1 cellular context compared by ENCODE assay signal in the genomic region with DNA sequence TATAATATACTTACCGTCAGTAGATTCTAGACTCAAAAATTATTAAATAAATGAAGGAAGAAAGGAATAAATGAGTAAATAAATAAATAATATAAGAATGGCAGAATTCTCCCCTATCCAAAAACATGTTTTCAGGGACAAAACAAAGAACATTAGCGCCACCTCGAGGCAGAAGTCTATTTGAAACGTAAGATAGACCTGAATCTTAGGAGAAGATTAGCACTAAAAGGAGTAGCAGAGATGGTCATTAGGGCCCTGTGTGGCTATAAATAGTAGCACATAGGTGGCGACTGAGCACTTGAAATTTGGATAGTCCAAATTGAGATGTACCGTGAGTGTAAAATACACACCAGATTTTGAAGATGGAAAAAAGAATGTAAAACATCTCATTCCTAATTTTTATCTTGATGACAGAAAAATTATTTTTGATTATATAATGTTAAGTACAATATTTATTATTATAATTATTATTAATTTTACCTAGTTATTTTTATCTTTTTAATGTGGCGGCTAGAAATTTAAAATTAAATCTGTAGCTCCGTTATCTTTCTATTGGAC.
TF ChIP-seq lines count a peak whose summit lies in the region.

No MANE protein-coding gene starts in this region.

TF ChIP-seq in K562, 482 proteins besides CTCF, POLR2A, EP300 and RAD21 (continued from another document):
- TF ChIP-seq, protein P1, sequence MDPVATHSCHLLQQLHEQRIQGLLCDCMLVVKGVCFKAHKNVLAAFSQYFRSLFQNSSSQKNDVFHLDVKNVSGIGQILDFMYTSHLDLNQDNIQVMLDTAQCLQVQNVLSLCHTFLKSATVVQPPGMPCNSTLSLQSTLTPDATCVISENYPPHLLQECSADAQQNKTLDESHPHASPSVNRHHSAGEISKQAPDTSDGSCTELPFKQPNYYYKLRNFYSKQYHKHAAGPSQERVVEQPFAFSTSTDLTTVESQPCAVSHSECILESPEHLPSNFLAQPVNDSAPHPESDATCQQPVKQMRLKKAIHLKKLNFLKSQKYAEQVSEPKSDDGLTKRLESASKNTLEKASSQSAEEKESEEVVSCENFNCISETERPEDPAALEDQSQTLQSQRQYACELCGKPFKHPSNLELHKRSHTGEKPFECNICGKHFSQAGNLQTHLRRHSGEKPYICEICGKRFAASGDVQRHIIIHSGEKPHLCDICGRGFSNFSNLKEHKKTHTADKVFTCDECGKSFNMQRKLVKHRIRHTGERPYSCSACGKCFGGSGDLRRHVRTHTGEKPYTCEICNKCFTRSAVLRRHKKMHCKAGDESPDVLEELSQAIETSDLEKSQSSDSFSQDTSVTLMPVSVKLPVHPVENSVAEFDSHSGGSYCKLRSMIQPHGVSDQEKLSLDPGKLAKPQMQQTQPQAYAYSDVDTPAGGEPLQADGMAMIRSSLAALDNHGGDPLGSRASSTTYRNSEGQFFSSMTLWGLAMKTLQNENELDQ (CRISPR knock-in tag; IDR thresholded peaks at IDR 0.05; ENCODE audit: borderline replicate concordance) = no peak
- no peak for TF ChIP-seq ASH1L (IDR thresholded peaks at IDR 0.05; ENCODE audit: borderline replicate concordance, low read depth, partially characterized antibody)
- 0 out of 4 replicates have a peak, but pooled peaks of 1 of the 2 experiments have one; percentile 10 for TF ChIP-seq TBL1XR1 (IDR thresholded peaks at IDR 0.05; ENCODE audit: low read length in 2 of 2)
- peak; percentile 81; the same call in 1 of the 2 replicates for TF ChIP-seq MEF2D (tag; conservative IDR thresholded peaks at IDR 0.05; ENCODE audit: low read depth)
- no peak for TF ChIP-seq ZFP36 (IDR thresholded peaks at IDR 0.05; ENCODE audit: low read depth, low read length, partially characterized antibody)
- TF ChIP-seq, protein P2, sequence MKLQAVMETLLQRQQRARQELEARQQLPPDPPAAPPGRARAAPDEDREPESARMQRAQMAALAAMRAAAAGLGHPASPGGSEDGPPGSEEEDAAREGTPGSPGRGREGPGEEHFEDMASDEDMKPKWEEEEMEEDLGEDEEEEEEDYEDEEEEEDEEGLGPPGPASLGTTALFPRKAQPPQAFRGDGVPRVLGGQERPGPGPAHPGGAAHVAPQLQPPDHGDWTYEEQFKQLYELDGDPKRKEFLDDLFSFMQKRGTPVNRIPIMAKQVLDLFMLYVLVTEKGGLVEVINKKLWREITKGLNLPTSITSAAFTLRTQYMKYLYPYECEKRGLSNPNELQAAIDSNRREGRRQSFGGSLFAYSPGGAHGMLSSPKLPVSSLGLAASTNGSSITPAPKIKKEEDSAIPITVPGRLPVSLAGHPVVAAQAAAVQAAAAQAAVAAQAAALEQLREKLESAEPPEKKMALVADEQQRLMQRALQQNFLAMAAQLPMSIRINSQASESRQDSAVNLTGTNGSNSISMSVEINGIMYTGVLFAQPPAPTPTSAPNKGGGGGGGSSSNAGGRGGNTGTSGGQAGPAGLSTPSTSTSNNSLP (IDR thresholded peaks at IDR 0.05; ENCODE audit: borderline replicate concordance, low read depth, low read length) = peak; percentile 34; the same call in 1 of the 2 replicates
- TF ChIP-seq CBX3 (IDR thresholded peaks at IDR 0.05; ENCODE audit: borderline replicate concordance in 1 of 2, low read length in 2 of 2) = no peak
- TF ChIP-seq NCOR1 (IDR thresholded peaks at IDR 0.05) = 0 out of 2 replicates have a peak, but pooled peaks have one; percentile 15
